In genomic region chr9:131266301-131267229, GRCh38 we compare ENCODE assay signal across 10 cellular contexts. TPM values are rescaled to one million over a fixed set of nuclear protein-coding genes. Genes with fewer than 3 reads are reported as not detected.
DNase-seq lines count a peak whose midpoint lies in the region; ATAC-seq and TF ChIP-seq lines count a peak whose summit lies in the region.
"Had no signal": no experiment of that assay in that cellular context is flagged by ENCODE, and none has a peak within 500 bp of the region (broad histone marks: within the 10 kb centered on the region; RNA-seq: fewer than 3 reads in every experiment).

No MANE protein-coding gene starts in this region.

- H3K4me1 Mint-ChIP-seq in activated T-helper 2 cell treated with anti-CD3 and anti-CD28 coated beads, Interferon-gamma antibody, Interleukin-2, Interleukin-4, amounts not matched to agents 10 μg/mL and 5 μg/mL and 100 μg/mL, durations not matched to agents 14 hours and 24 hours and 36 hours (ENCODE audit: low read depth) = peaks cover 67% of the 10 kb centered on the region

- H3K27ac Mint-ChIP-seq in activated T-helper 2 cell treated with anti-CD3 and anti-CD28 coated beads, Interferon-gamma antibody, Interleukin-2, Interleukin-4, amounts not matched to agents 10 μg/mL and 5 μg/mL and 100 μg/mL, durations not matched to agents 14 hours and 24 hours and 36 hours = peak overlapping the region; percentile 97

- peak overlapping the region; percentile 21 for H3K4me3 ChIP-seq in NB4 (ENCODE audit: low read depth, low read length)
- no peak overlapping the region for H3K4me3 ChIP-seq in right cardiac atrium (ENCODE audit: low read length)
- H3K4me3 ChIP-seq: left lung had no signal

- H3K27me3 ChIP-seq in right cardiac atrium (ENCODE audit: control insufficient read depth, insufficient read depth) = no peaks in the 10 kb centered on the region
- H3K27me3 ChIP-seq: left lung had no signal

- 48% methylated on average over 24 of the region's 24 CpGs for WGBS in right cardiac atrium

- H3K9me3 Mint-ChIP-seq in activated T-helper 2 cell treated with anti-CD3 and anti-CD28 coated beads, Interferon-gamma antibody, Interleukin-2, Interleukin-4, amounts not matched to agents 10 μg/mL and 5 μg/mL and 100 μg/mL, durations not matched to agents 14 hours and 24 hours and 36 hours = no peaks in the 10 kb centered on the region

- H3K27me3 Mint-ChIP-seq in activated T-helper 2 cell treated with anti-CD3 and anti-CD28 coated beads, Interferon-gamma antibody, Interleukin-2, Interleukin-4, amounts not matched to agents 10 μg/mL and 5 μg/mL and 100 μg/mL, durations not matched to agents 14 hours and 24 hours and 36 hours (ENCODE audit: low read depth) = no peaks in the 10 kb centered on the region

- H3K27ac ChIP-seq in right cardiac atrium (ENCODE audit: low read length) = peak overlapping the region; percentile 75

- H3K9me3 ChIP-seq in right cardiac atrium (ENCODE audit: control insufficient read depth, low read length) = no peaks in the 10 kb centered on the region
- H3K9me3 ChIP-seq: left lung had no signal

- peak overlapping the region; percentile 75 for H3K4me3 Mint-ChIP-seq in activated T-helper 2 cell treated with anti-CD3 and anti-CD28 coated beads, Interferon-gamma antibody, Interleukin-2, Interleukin-4, amounts not matched to agents 10 μg/mL and 5 μg/mL and 100 μg/mL, durations not matched to agents 14 hours and 24 hours and 36 hours (ENCODE audit: low read depth)

- H3K36me3 Mint-ChIP-seq in activated T-helper 2 cell treated with anti-CD3 and anti-CD28 coated beads, Interferon-gamma antibody, Interleukin-2, Interleukin-4, amounts not matched to agents 10 μg/mL and 5 μg/mL and 100 μg/mL, durations not matched to agents 14 hours and 24 hours and 36 hours (ENCODE audit: low read depth) = peaks cover 65% of the 10 kb centered on the region

- ATAC-seq in right cardiac atrium (peak; percentile 2 to 10), HG03025 (IDR thresholded peaks at IDR 0.05; ENCODE audit: low FRiP score, unreplicated experiment) (no peak), GM18909 (IDR thresholded peaks at IDR 0.05; ENCODE audit: poor library complexity, unreplicated experiment) (no peak)
- peak; percentile 53 for ATAC-seq in stimulated activated naive CD8-positive, alpha-beta T cell treated with anti-CD3 and anti-CD28 coated beads, Interleukin-15, Interleukin-2, amounts not matched to agents 100 U/mL and 50 U/mL, for 24 hours
- ATAC-seq: left lung had no signal

- no peak for TF ChIP-seq CTCF in NB4 (IDR thresholded peaks at IDR 0.05; ENCODE audit: low read depth, low read length)

- no peak for TF ChIP-seq POLR2A in NB4 (IDR thresholded peaks at IDR 0.05; ENCODE audit: extremely low read depth, insufficient read length)

- intact Hi-C loops in activated T-helper 2 cell treated with anti-CD3 and anti-CD28 coated beads, Interferon-gamma antibody, Interleukin-2, Interleukin-4, amounts not matched to agents 10 μg/mL and 5 μg/mL and 100 μg/mL, durations not matched to agents 14 hours and 24 hours and 36 hours (cut with micrococcal nuclease) = no loop called here
- intact Hi-C loops in right cardiac atrium (cut with DNase I) = no loop called here

- DNase-seq in NB4 (ENCODE audit: low read depth) (peak; percentile 45), right cardiac atrium (peak in 2 of 3 donors; percentile 36 to 68), COLO829 (ENCODE audit: low spot score) (no peak)
- DNase-seq in activated T-helper 2 cell treated with anti-CD3 and anti-CD28 coated beads, Interferon-gamma antibody, Interleukin-2, Interleukin-4, amounts not matched to agents 10 μg/mL and 5 μg/mL and 100 μg/mL, durations not matched to agents 14 hours and 24 hours and 36 hours (ENCODE audit: low spot score) = no peak
- peak; percentile 69 for DNase-seq in stimulated activated naive CD8-positive, alpha-beta T cell treated with anti-CD3 and anti-CD28 coated beads, Interleukin-15, Interleukin-2, amounts not matched to agents 100 U/mL and 50 U/mL, for 24 hours
- DNase-seq: NCI-H774 had no signal

- peaks cover 19% of the 10 kb centered on the region for H3K4me1 ChIP-seq in right cardiac atrium (ENCODE audit: control insufficient read depth, insufficient read depth, low read length)

RNA-seq across cellular contexts. Expression of gene FAM78A, which starts 9.7 kb away (rescaled TPM):
- total RNA-seq in activated T-helper 2 cell treated with anti-CD3 and anti-CD28 coated beads, Interferon-gamma antibody, Interleukin-2, Interleukin-4, amounts not matched to agents 10 μg/mL and 5 μg/mL and 100 μg/mL, durations not matched to agents 14 hours and 24 hours and 36 hours = 55.3 and 55.5 TPM in 2 replicates
- total RNA-seq in right cardiac atrium = 10 to 100 TPM; 37.9 to 63.8 (median 53.9) TPM
- polyA plus RNA-seq in right cardiac atrium = 50.7 TPM

RNA-seq across cellular contexts. Expression of gene PLPP7, which starts 23.0 kb away (rescaled TPM):
- 0.21 TPM in 1 of 2 replicates, not detected in the other for total RNA-seq in activated T-helper 2 cell treated with anti-CD3 and anti-CD28 coated beads, Interferon-gamma antibody, Interleukin-2, Interleukin-4, amounts not matched to agents 10 μg/mL and 5 μg/mL and 100 μg/mL, durations not matched to agents 14 hours and 24 hours and 36 hours
- total RNA-seq in right cardiac atrium = 100 to 1,000 TPM in 3 of 4 donors, 10 to 100 TPM in 1; 96.3 to 126 (median 106) TPM
- polyA plus RNA-seq in right cardiac atrium = 160 TPM
- total RNA-seq: HT-29 had no signal

Comparison
In these comparisons a context has a peak if more than half of its experiments do, and no peak if none do; other contexts are left out.
1. DNase-seq: peak in NB4 (single experiment), right cardiac atrium (2 of 3) and stimulated activated naive CD8-positive, alpha-beta T cell treated with anti-CD3 and anti-CD28 coated beads, Interleukin-15, Interleukin-2, amounts not matched to agents 100 U/mL and 50 U/mL, for 24 hours (single experiment); none in activated T-helper 2 cell treated with anti-CD3 and anti-CD28 coated beads, Interferon-gamma antibody, Interleukin-2, Interleukin-4, amounts not matched to agents 10 μg/mL and 5 μg/mL and 100 μg/mL, durations not matched to agents 14 hours and 24 hours and 36 hours (single experiment) and COLO829 (single experiment).
2. ATAC-seq: peak in right cardiac atrium (2 of 2) and stimulated activated naive CD8-positive, alpha-beta T cell treated with anti-CD3 and anti-CD28 coated beads, Interleukin-15, Interleukin-2, amounts not matched to agents 100 U/mL and 50 U/mL, for 24 hours (single experiment); none in HG03025 (single experiment) and GM18909 (single experiment).
3. RNA of gene PLPP7, which starts 23.0 kb away (total RNA-seq): 96.3 to 126 TPM in right cardiac atrium; 0.21 TPM in activated T-helper 2 cell treated with anti-CD3 and anti-CD28 coated beads, Interferon-gamma antibody, Interleukin-2, Interleukin-4, amounts not matched to agents 10 μg/mL and 5 μg/mL and 100 μg/mL, durations not matched to agents 14 hours and 24 hours and 36 hours; every median in the first group is over 10 times any median in the second.